11 cellular contexts compared by ENCODE assay signal in the genomic region with DNA sequence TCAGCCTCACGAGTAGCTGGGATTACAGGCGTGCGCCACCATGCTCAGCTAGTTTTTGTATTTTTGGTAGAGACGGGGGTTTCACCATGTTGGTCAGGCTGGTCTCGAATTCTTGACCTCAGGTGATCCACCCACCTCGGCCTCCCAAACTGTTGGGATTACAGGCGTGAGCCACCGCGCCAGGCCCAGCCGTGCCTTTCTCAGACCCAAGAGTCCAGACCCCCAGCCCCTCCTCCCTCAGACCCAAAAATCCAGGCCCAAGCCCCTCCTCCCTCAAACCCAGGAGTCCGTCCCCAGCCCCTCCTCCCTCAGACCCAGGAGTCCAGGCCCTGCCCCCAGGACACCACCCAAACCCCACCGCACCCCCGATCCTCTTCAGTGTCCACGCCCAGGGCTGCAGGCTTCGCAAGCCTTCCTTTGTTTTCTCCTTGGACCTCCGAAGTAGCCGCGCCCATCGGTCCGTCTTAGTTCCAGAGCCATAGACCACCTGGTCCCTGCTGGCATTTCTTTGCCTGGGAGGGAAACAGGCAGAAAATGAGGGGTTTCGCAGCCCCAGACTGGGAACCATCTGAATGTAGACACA. TPM values are rescaled to one million over a fixed set of nuclear protein-coding genes. Genes with fewer than 3 reads are reported as not detected.
DNase-seq lines count a peak whose midpoint lies in the region; ATAC-seq, FAIRE-seq and TF ChIP-seq lines count a peak whose summit lies in the region.
"Had no signal": no experiment of that assay in that cellular context is flagged by ENCODE, and none has a peak within 500 bp of the region (broad histone marks: within the 10 kb centered on the region; RNA-seq: fewer than 3 reads in every experiment).

No MANE protein-coding gene starts in this region.

- in situ Hi-C loops in HepG2 (cut with HindIII; ENCODE audit: extremely low pct_ligation_motif_present, low pct_unique_long_range_greater_than_20kb): no loop called here

- peaks cover under 1% of the 10 kb centered on the region; the same call in 1 of the 3 replicates for H3K36me3 Mint-ChIP-seq in GM23338 (ENCODE audit: low read depth)
- H3K36me3 Mint-ChIP-seq in WTC11: no peaks in the 10 kb centered on the region

- H3K36me3 ChIP-seq in HepG2 (replicated peaks in 1 of 2; ENCODE audit: control insufficient read depth in 1 of 2, insufficient read depth in 2 of 2, low read length in 2 of 2) (no peaks in the 10 kb centered on the region), right lobe of liver (no peaks in the 10 kb centered on the region), GM23338 (ENCODE audit: insufficient read depth) (no peaks in the 10 kb centered on the region)

- FAIRE-seq in HepG2 (lab: Jason Lieb, UNC): no peak
- FAIRE-seq: A204.1, H1 had no signal

- no peak overlapping the region for H2AFZ ChIP-seq in HepG2 (ENCODE audit: low read length)
- H2AFZ ChIP-seq in GM23338: no peak overlapping the region

- H3K9me3 Mint-ChIP-seq in GM23338 (no peaks in the 10 kb centered on the region; the same call in 1 of the 3 replicates), WTC11 (no peaks in the 10 kb centered on the region)
- H3K9me3 Mint-ChIP-seq: CD4-positive, alpha-beta T cell had no signal

- H3K27ac Mint-ChIP-seq in GM23338: no peak overlapping the region
- no peak overlapping the region; the same call in 1 of the 2 replicates for H3K27ac Mint-ChIP-seq in WTC11
- H3K27ac Mint-ChIP-seq: CD4-positive, alpha-beta T cell; H9 had no signal

- no TSS peak for BruUV-seq in HepG2 (replicated peaks; lab: Mats Ljungman, UMichigan)

- peaks cover 28% of the 10 kb centered on the region for H3K27me3 Mint-ChIP-seq in GM23338 (ENCODE audit: insufficient read depth, low read depth, poor library complexity)
- peaks cover 23% of the 10 kb centered on the region for H3K27me3 Mint-ChIP-seq in WTC11 (ENCODE audit: low read depth)
- H3K27me3 Mint-ChIP-seq: CD4-positive, alpha-beta T cell had no signal

- no peak for TF ChIP-seq POLR2A in HepG2 (IDR thresholded peaks at IDR 0.05; ENCODE audit: insufficient read depth in 1 of 2, low read depth in 2 of 2, low read length in 2 of 2)
- TF ChIP-seq POLR2A in right lobe of liver (IDR thresholded peaks at IDR 0.05): no peak

- TF ChIP-seq CTCF in HepG2 (CRISPR knock-in tag; IDR thresholded peaks at IDR 0.05) (no peak), right lobe of liver (IDR thresholded peaks at IDR 0.05) (no peak), GM23338 (conservative IDR thresholded peaks at IDR 0.05; ENCODE audit: low read depth in 2 of 2) (no peak), WTC11 (IDR thresholded peaks at IDR 0.05) (no peak)

- H4K20me1 ChIP-seq in HepG2 (ENCODE audit: insufficient read depth, low read length) (no peaks in the 10 kb centered on the region), GM23338 (replicated peaks; ENCODE audit: insufficient read depth) (no peaks in the 10 kb centered on the region)

- no peak overlapping the region for H3K4me3 ChIP-seq in HepG2 (replicated peaks in 1 of 3; ENCODE audit: insufficient read depth in 1 of 3, low read depth in 2 of 3, low read length in 3 of 3)
- no peak overlapping the region for H3K4me3 ChIP-seq in right lobe of liver
- H3K4me3 ChIP-seq in GM23338: no peak overlapping the region

- TF ChIP-seq RAD21 in HepG2 (CRISPR knock-in tag; IDR thresholded peaks at IDR 0.05): no peak

- POLR2A ChIA-PET in HepG2 (lab: Yijun Ruan, JAX): interaction anchor here (0.6 kb wide), 1 partner anchor 30 kb away, joined by 3 read pairs; no protein-coding TSS in a partner anchor
- POLR2A ChIA-PET in WTC11 (lab: Charles Lee): no interaction called here

- H3K4me3 Mint-ChIP-seq in GM23338: no peak overlapping the region
- H3K4me3 Mint-ChIP-seq in WTC11: no peak overlapping the region
- H3K4me3 Mint-ChIP-seq: CD4-positive, alpha-beta T cell had no signal

- no peak overlapping the region for H3K4me2 ChIP-seq in HepG2 (ENCODE audit: low read depth, low read length)
- H3K4me2 ChIP-seq in GM23338: no peak overlapping the region

- H3K27ac ChIP-seq in HepG2 (ENCODE audit: extremely low read length, insufficient read depth, low read length) (no peak overlapping the region), right lobe of liver (no peak overlapping the region), GM23338 (ENCODE audit: low read depth) (no peak overlapping the region)
- H3K27ac ChIP-seq: C4-2B had no signal

- ATAC-seq in HepG2 (no peak), right lobe of liver (no peak), GM23338 (no peak), WTC11 (no peak)

- H3K79me2 ChIP-seq in HepG2 (ENCODE audit: insufficient read depth, low read length) (no peaks in the 10 kb centered on the region), GM23338 (replicated peaks; ENCODE audit: insufficient read depth) (no peaks in the 10 kb centered on the region)

- H3K9me3 ChIP-seq in HepG2 (ENCODE audit: low read length) (no peaks in the 10 kb centered on the region), right lobe of liver (no peaks in the 10 kb centered on the region)

- TF ChIP-seq EP300 in HepG2 (IDR thresholded peaks at IDR 0.05; ENCODE audit: low read depth in 2 of 2, low read length in 2 of 2): no peak
- TF ChIP-seq EP300 in HepG2 (CRISPR knock-in tag; IDR thresholded peaks at IDR 0.05; ENCODE audit: borderline replicate concordance): no peak

- H3K9me2 ChIP-seq in GM23338 (ENCODE audit: insufficient read depth): no peaks in the 10 kb centered on the region

- DNase-seq in HepG2 (ENCODE audit: low spot score): no peak
- no peak for DNase-seq in right lobe of liver
- DNase-seq in GM23338 (ENCODE audit: low spot score): peak; percentile 18
- no peak for DNase-seq in WTC11 (ENCODE audit: low spot score)
- no peak for DNase-seq in HCEC 1CT
- no peak for DNase-seq in RPMI8226

- H3K27me3 ChIP-seq in HepG2 (ENCODE audit: control insufficient read depth in 1 of 2, insufficient read depth in 2 of 2, low read length in 2 of 2): no peaks in the 10 kb centered on the region
- H3K27me3 ChIP-seq in right lobe of liver: no peaks in the 10 kb centered on the region
- H3K27me3 ChIP-seq in GM23338 (ENCODE audit: insufficient read depth): no peaks in the 10 kb centered on the region

- no peak overlapping the region for H3K9ac ChIP-seq in HepG2 (ENCODE audit: insufficient read depth, low read depth, low read length)

- WGBS in HepG2 (ENCODE audit: low lambda C conversion rate): 88% methylated on average over 16 of the region's 21 CpGs
- 80% methylated on average over 10 of the region's 21 CpGs for WGBS in right lobe of liver (ENCODE audit: insufficient coverage, low coverage, low lambda C conversion rate, missing lambda C conversion rate)

- H3K4me1 ChIP-seq in HepG2 (ENCODE audit: insufficient read depth, low read length) (peaks cover 12% of the 10 kb centered on the region; the same call in 1 of the 2 replicates), right lobe of liver (no peaks in the 10 kb centered on the region), GM23338 (ENCODE audit: insufficient read depth) (peaks cover 2% of the 10 kb centered on the region; the same call in 1 of the 2 replicates)

- CTCF ChIA-PET in HepG2 (lab: Yijun Ruan, JAX; ENCODE audit: low intra/inter-chr PET ratio, low total read pairs) (interaction anchor here (1.1 to 1.4 kb wide), 3 partner anchors 62 to 156 kb away, joined by 3 to 18 read pairs (median 7); no protein-coding TSS in a partner anchor), WTC11 (lab: Charles Lee) (interaction anchor here (0.6 to 3.0 kb wide), 6 partner anchors 11 to 903 kb away, joined by 3 to 14 read pairs (median 4); no protein-coding TSS in a partner anchor)

- peaks cover 18% of the 10 kb centered on the region for H3K4me1 Mint-ChIP-seq in GM23338
- H3K4me1 Mint-ChIP-seq in WTC11: peaks cover 17% of the 10 kb centered on the region

- intact Hi-C loops in HepG2 (cut with micrococcal nuclease; ENCODE audit: unreplicated experiment): loop anchor here (2.0 kb wide), 1 partner anchor 62 kb away; no protein-coding TSS in a partner anchor
- intact Hi-C loops in right lobe of liver (cut with DNase I): no loop called here

- H3F3A ChIP-seq in GM23338 (replicated peaks; ENCODE audit: low read depth): peaks cover 18% of the 10 kb centered on the region

RNA-seq across cellular contexts. Expression of a gene that starts 3.7 kb away (rescaled TPM):
- total RNA-seq in HepG2 (2016; rRNA removed; fragmentation: Illumina TruSeq; extraction: Trizol) (0.24 TPM in 1 of 2 replicates, not detected in the other), right lobe of liver (1 to 10 TPM in 3 of 6 experiments, under 1 TPM in 3; 0.18 to 2.4 (median 1.1) TPM), WTC11 (2021) (9.3 to 14.7 TPM (median 13.8 TPM) in 3 replicates)
- total RNA-seq in HepG2 (2016; cell fraction: cytosol; rRNA removed; fragmentation: Illumina TruSeq; extraction: Trizol; ENCODE audit: low read depth): not detected in 2 replicates
- 0.15 TPM in 1 of 2 replicates, not detected in the other for total RNA-seq in HepG2 (2016; cell fraction: insoluble cytoplasmic fraction; rRNA removed; fragmentation: Illumina TruSeq; extraction: Trizol)
- 0.41 TPM in 1 of 2 replicates, not detected in the other for total RNA-seq in HepG2 (2016; cell fraction: membrane; rRNA removed; fragmentation: Illumina TruSeq; extraction: Trizol)
- not detected in 2 replicates for total RNA-seq in HepG2 (2016; cell fraction: nucleus; rRNA removed; fragmentation: Illumina TruSeq; extraction: Trizol)
- polyA plus RNA-seq in HepG2 (2011; rRNA removed) (0.13 and 0.35 TPM in 2 replicates), GM23338 (2016; fragmentation: Nextera tagmentation; extraction: Ambion mirVana) (7.8 and 8.2 TPM in 2 replicates)
- polyA plus RNA-seq in HepG2 (2011; cell fraction: cytosol; rRNA removed): 0.08 and 0.15 TPM in 2 replicates
- 1.8 and 1.9 TPM in 2 replicates for polyA plus RNA-seq in HepG2 (2011; cell fraction: nucleus; rRNA removed)
- 0.41 and 0.86 TPM in 2 replicates for polyA plus RNA-seq in HepG2 (2012)
- 0.26 TPM in 1 of 2 replicates, not detected in the other for polyA plus RNA-seq in HepG2 (2016; cell fraction: cytosol; fragmentation: Illumina TruSeq; extraction: Trizol; ENCODE audit: low read depth)
- polyA plus RNA-seq in HepG2 (2016; cell fraction: insoluble cytoplasmic fraction; fragmentation: Illumina TruSeq; extraction: Trizol; ENCODE audit: low read depth): not detected in 2 replicates
- polyA plus RNA-seq in HepG2 (2016; cell fraction: membrane; fragmentation: Illumina TruSeq; extraction: Trizol; ENCODE audit: low read depth): 0.10 and 0.50 TPM in 2 replicates
- polyA plus RNA-seq in HepG2 (2016; cell fraction: nucleus; fragmentation: Illumina TruSeq; extraction: Trizol; ENCODE audit: insufficient read depth, low read depth): 0.73 TPM in 1 of 2 replicates, not detected in the other
- 0.12 and 0.35 TPM in 2 replicates for polyA minus RNA-seq in HepG2 (2011; rRNA and poly(A)+ RNA removed; ENCODE audit: low replicate concordance)
- polyA minus RNA-seq in HepG2 (2011; cell fraction: cytosol; rRNA and poly(A)+ RNA removed): not detected in 2 replicates
- 0.87 TPM in 1 of 2 replicates, not detected in the other for polyA minus RNA-seq in HepG2 (2011; cell fraction: nucleus; rRNA and poly(A)+ RNA removed)
- total RNA-seq in GM23338 (2014; rRNA removed; shearing (Covaris generic)): 0.58 and 2.3 TPM in 2 replicates

RNA-seq across cellular contexts. Expression of a gene that starts 9.7 kb away (rescaled TPM):
- total RNA-seq in HepG2 (2016; rRNA removed; fragmentation: Illumina TruSeq; extraction: Trizol) (3.8 and 4.0 TPM in 2 replicates), right lobe of liver (1 to 10 TPM; 1.2 to 3.5 (median 3.2) TPM), WTC11 (2021) (4.6 to 5.4 TPM (median 4.9 TPM) in 3 replicates)
- 1.9 and 2.2 TPM in 2 replicates for total RNA-seq in HepG2 (2016; cell fraction: cytosol; rRNA removed; fragmentation: Illumina TruSeq; extraction: Trizol; ENCODE audit: low read depth)
- total RNA-seq in HepG2 (2016; cell fraction: insoluble cytoplasmic fraction; rRNA removed; fragmentation: Illumina TruSeq; extraction: Trizol): 4.3 and 4.8 TPM in 2 replicates
- total RNA-seq in HepG2 (2016; cell fraction: membrane; rRNA removed; fragmentation: Illumina TruSeq; extraction: Trizol): 1.6 and 1.8 TPM in 2 replicates
- 2.2 and 2.7 TPM in 2 replicates for total RNA-seq in HepG2 (2016; cell fraction: nucleus; rRNA removed; fragmentation: Illumina TruSeq; extraction: Trizol)
- polyA plus RNA-seq in HepG2 (2011; rRNA removed) (1.8 and 2.0 TPM in 2 replicates), GM23338 (2016; fragmentation: Nextera tagmentation; extraction: Ambion mirVana) (17.2 and 19.3 TPM in 2 replicates)
- polyA plus RNA-seq in HepG2 (2011; cell fraction: cytosol; rRNA removed): 2.1 and 2.4 TPM in 2 replicates
- polyA plus RNA-seq in HepG2 (2011; cell fraction: nucleus; rRNA removed): 1.8 and 2.0 TPM in 2 replicates
- 2.6 TPM in 2 replicates for polyA plus RNA-seq in HepG2 (2012)
- 1.6 TPM in 2 replicates for polyA plus RNA-seq in HepG2 (2016; cell fraction: cytosol; fragmentation: Illumina TruSeq; extraction: Trizol; ENCODE audit: low read depth)
- polyA plus RNA-seq in HepG2 (2016; cell fraction: insoluble cytoplasmic fraction; fragmentation: Illumina TruSeq; extraction: Trizol; ENCODE audit: low read depth): 4.4 and 4.9 TPM in 2 replicates
- 1.0 TPM in 2 replicates for polyA plus RNA-seq in HepG2 (2016; cell fraction: membrane; fragmentation: Illumina TruSeq; extraction: Trizol; ENCODE audit: low read depth)
- 2.7 and 3.1 TPM in 2 replicates for polyA plus RNA-seq in HepG2 (2016; cell fraction: nucleus; fragmentation: Illumina TruSeq; extraction: Trizol; ENCODE audit: insufficient read depth, low read depth)
- polyA minus RNA-seq in HepG2 (2011; rRNA and poly(A)+ RNA removed; ENCODE audit: low replicate concordance): 0.40 and 0.48 TPM in 2 replicates
- 0.79 and 1.1 TPM in 2 replicates for polyA minus RNA-seq in HepG2 (2011; cell fraction: cytosol; rRNA and poly(A)+ RNA removed)
- 1.7 and 1.9 TPM in 2 replicates for polyA minus RNA-seq in HepG2 (2011; cell fraction: nucleus; rRNA and poly(A)+ RNA removed)
- total RNA-seq in GM23338 (2014; rRNA removed; shearing (Covaris generic)): 4.7 TPM in 2 replicates

RNA-seq across cellular contexts. Expression of a gene that starts 20.1 kb away (rescaled TPM):
- total RNA-seq in HepG2 (2016; rRNA removed; fragmentation: Illumina TruSeq; extraction: Trizol) (9.0 and 22.2 TPM in 2 replicates), right lobe of liver (10 to 100 TPM; 26.6 to 57.7 (median 32.9) TPM), WTC11 (2021) (109 to 126 TPM (median 113 TPM) in 3 replicates)
- total RNA-seq in HepG2 (2016; cell fraction: cytosol; rRNA removed; fragmentation: Illumina TruSeq; extraction: Trizol; ENCODE audit: low read depth): 6.0 and 7.0 TPM in 2 replicates
- 9.8 and 24.6 TPM in 2 replicates for total RNA-seq in HepG2 (2016; cell fraction: insoluble cytoplasmic fraction; rRNA removed; fragmentation: Illumina TruSeq; extraction: Trizol)
- 10.9 and 16.4 TPM in 2 replicates for total RNA-seq in HepG2 (2016; cell fraction: membrane; rRNA removed; fragmentation: Illumina TruSeq; extraction: Trizol)
- 22.1 and 22.7 TPM in 2 replicates for total RNA-seq in HepG2 (2016; cell fraction: nucleus; rRNA removed; fragmentation: Illumina TruSeq; extraction: Trizol)
- polyA plus RNA-seq in HepG2 (2011; rRNA removed) (25.5 and 42.2 TPM in 2 replicates), GM23338 (2016; fragmentation: Nextera tagmentation; extraction: Ambion mirVana) (73.5 and 77.8 TPM in 2 replicates)
- polyA plus RNA-seq in HepG2 (2011; cell fraction: cytosol; rRNA removed): 14.0 and 19.6 TPM in 2 replicates
- 62.9 and 70.0 TPM in 2 replicates for polyA plus RNA-seq in HepG2 (2011; cell fraction: nucleus; rRNA removed)
- polyA plus RNA-seq in HepG2 (2012): 26.2 and 43.9 TPM in 2 replicates
- 5.9 and 6.3 TPM in 2 replicates for polyA plus RNA-seq in HepG2 (2016; cell fraction: cytosol; fragmentation: Illumina TruSeq; extraction: Trizol; ENCODE audit: low read depth)
- 14.0 and 15.8 TPM in 2 replicates for polyA plus RNA-seq in HepG2 (2016; cell fraction: insoluble cytoplasmic fraction; fragmentation: Illumina TruSeq; extraction: Trizol; ENCODE audit: low read depth)
- 15.2 and 15.3 TPM in 2 replicates for polyA plus RNA-seq in HepG2 (2016; cell fraction: membrane; fragmentation: Illumina TruSeq; extraction: Trizol; ENCODE audit: low read depth)
- polyA plus RNA-seq in HepG2 (2016; cell fraction: nucleus; fragmentation: Illumina TruSeq; extraction: Trizol; ENCODE audit: insufficient read depth, low read depth): 55.8 and 59.3 TPM in 2 replicates
- polyA minus RNA-seq in HepG2 (2011; rRNA and poly(A)+ RNA removed; ENCODE audit: low replicate concordance): 43.8 and 78.6 TPM in 2 replicates
- 25.2 and 27.9 TPM in 2 replicates for polyA minus RNA-seq in HepG2 (2011; cell fraction: cytosol; rRNA and poly(A)+ RNA removed)
- polyA minus RNA-seq in HepG2 (2011; cell fraction: nucleus; rRNA and poly(A)+ RNA removed): 11.7 and 13.1 TPM in 2 replicates
- 140 and 184 TPM in 2 replicates for total RNA-seq in GM23338 (2014; rRNA removed; shearing (Covaris generic))

RNA-seq across cellular contexts. Expression of a gene that starts 21.9 kb away (rescaled TPM):
- total RNA-seq in HepG2 (2016; rRNA removed; fragmentation: Illumina TruSeq; extraction: Trizol): 64.8 and 65.4 TPM in 2 replicates
- total RNA-seq in HepG2 (2016; cell fraction: cytosol; rRNA removed; fragmentation: Illumina TruSeq; extraction: Trizol; ENCODE audit: low read depth): 15.4 and 16.0 TPM in 2 replicates
- 63.3 and 68.4 TPM in 2 replicates for total RNA-seq in HepG2 (2016; cell fraction: insoluble cytoplasmic fraction; rRNA removed; fragmentation: Illumina TruSeq; extraction: Trizol)
- total RNA-seq in HepG2 (2016; cell fraction: membrane; rRNA removed; fragmentation: Illumina TruSeq; extraction: Trizol): 33.2 and 37.1 TPM in 2 replicates
- 20.1 and 23.9 TPM in 2 replicates for total RNA-seq in HepG2 (2016; cell fraction: nucleus; rRNA removed; fragmentation: Illumina TruSeq; extraction: Trizol)
- 55.1 and 62.6 TPM in 2 replicates for polyA plus RNA-seq in HepG2 (2011; rRNA removed)
- 64.8 and 96.9 TPM in 2 replicates for polyA plus RNA-seq in HepG2 (2011; cell fraction: cytosol; rRNA removed)
- 39.4 and 39.7 TPM in 2 replicates for polyA plus RNA-seq in HepG2 (2011; cell fraction: nucleus; rRNA removed)
- 36.9 and 37.0 TPM in 2 replicates for polyA plus RNA-seq in HepG2 (2012)
- polyA plus RNA-seq in HepG2 (2016; cell fraction: cytosol; fragmentation: Illumina TruSeq; extraction: Trizol; ENCODE audit: low read depth): 19.8 and 21.5 TPM in 2 replicates
- polyA plus RNA-seq in HepG2 (2016; cell fraction: insoluble cytoplasmic fraction; fragmentation: Illumina TruSeq; extraction: Trizol; ENCODE audit: low read depth): 66.3 and 66.4 TPM in 2 replicates
- 28.2 and 30.6 TPM in 2 replicates for polyA plus RNA-seq in HepG2 (2016; cell fraction: membrane; fragmentation: Illumina TruSeq; extraction: Trizol; ENCODE audit: low read depth)
- 31.1 and 43.4 TPM in 2 replicates for polyA plus RNA-seq in HepG2 (2016; cell fraction: nucleus; fragmentation: Illumina TruSeq; extraction: Trizol; ENCODE audit: insufficient read depth, low read depth)
- 43.3 and 70.9 TPM in 2 replicates for polyA minus RNA-seq in HepG2 (2011; rRNA and poly(A)+ RNA removed; ENCODE audit: low replicate concordance)
- 29.5 and 30.6 TPM in 2 replicates for polyA minus RNA-seq in HepG2 (2011; cell fraction: cytosol; rRNA and poly(A)+ RNA removed)
- 10.3 and 10.7 TPM in 2 replicates for polyA minus RNA-seq in HepG2 (2011; cell fraction: nucleus; rRNA and poly(A)+ RNA removed)
- 10 to 100 TPM; 11.8 to 31.9 (median 17.9) TPM for total RNA-seq in right lobe of liver
- total RNA-seq in GM23338 (2014; rRNA removed; shearing (Covaris generic)): 51.2 and 53.4 TPM in 2 replicates
- polyA plus RNA-seq in GM23338 (2016; fragmentation: Nextera tagmentation; extraction: Ambion mirVana): 33.0 and 36.6 TPM in 2 replicates
- 32.0 to 34.3 TPM (median 32.5 TPM) in 3 replicates for total RNA-seq in WTC11 (2021)

RNA-seq across cellular contexts. Expression of a gene that starts 31.4 kb away (rescaled TPM):
- total RNA-seq in HepG2 (2016; rRNA removed; fragmentation: Illumina TruSeq; extraction: Trizol): 1,411 and 1,450 TPM in 2 replicates
- total RNA-seq in HepG2 (2016; cell fraction: cytosol; rRNA removed; fragmentation: Illumina TruSeq; extraction: Trizol; ENCODE audit: low read depth): 1,847 and 2,095 TPM in 2 replicates
- 1,493 and 1,495 TPM in 2 replicates for total RNA-seq in HepG2 (2016; cell fraction: insoluble cytoplasmic fraction; rRNA removed; fragmentation: Illumina TruSeq; extraction: Trizol)
- 2,859 and 2,975 TPM in 2 replicates for total RNA-seq in HepG2 (2016; cell fraction: membrane; rRNA removed; fragmentation: Illumina TruSeq; extraction: Trizol)
- total RNA-seq in HepG2 (2016; cell fraction: nucleus; rRNA removed; fragmentation: Illumina TruSeq; extraction: Trizol): 574 and 605 TPM in 2 replicates
- 2,903 and 3,161 TPM in 2 replicates for polyA plus RNA-seq in HepG2 (2011; rRNA removed)
- polyA plus RNA-seq in HepG2 (2011; cell fraction: cytosol; rRNA removed): 3,446 and 4,669 TPM in 2 replicates
- 1,154 and 1,198 TPM in 2 replicates for polyA plus RNA-seq in HepG2 (2011; cell fraction: nucleus; rRNA removed)
- polyA plus RNA-seq in HepG2 (2012): 2,294 and 3,529 TPM in 2 replicates
- 2,882 and 3,077 TPM in 2 replicates for polyA plus RNA-seq in HepG2 (2016; cell fraction: cytosol; fragmentation: Illumina TruSeq; extraction: Trizol; ENCODE audit: low read depth)
- polyA plus RNA-seq in HepG2 (2016; cell fraction: insoluble cytoplasmic fraction; fragmentation: Illumina TruSeq; extraction: Trizol; ENCODE audit: low read depth): 1,450 and 1,632 TPM in 2 replicates
- 3,325 and 3,445 TPM in 2 replicates for polyA plus RNA-seq in HepG2 (2016; cell fraction: membrane; fragmentation: Illumina TruSeq; extraction: Trizol; ENCODE audit: low read depth)
- 1,079 and 1,215 TPM in 2 replicates for polyA plus RNA-seq in HepG2 (2016; cell fraction: nucleus; fragmentation: Illumina TruSeq; extraction: Trizol; ENCODE audit: insufficient read depth, low read depth)
- polyA minus RNA-seq in HepG2 (2011; rRNA and poly(A)+ RNA removed; ENCODE audit: low replicate concordance): 647 and 719 TPM in 2 replicates
- 352 and 390 TPM in 2 replicates for polyA minus RNA-seq in HepG2 (2011; cell fraction: cytosol; rRNA and poly(A)+ RNA removed)
- 215 and 249 TPM in 2 replicates for polyA minus RNA-seq in HepG2 (2011; cell fraction: nucleus; rRNA and poly(A)+ RNA removed)
- 100 to 1,000 TPM; 399 to 706 (median 486) TPM for total RNA-seq in right lobe of liver
- total RNA-seq in GM23338 (2014; rRNA removed; shearing (Covaris generic)): 1,754 and 2,101 TPM in 2 replicates
- 1,060 and 1,149 TPM in 2 replicates for polyA plus RNA-seq in GM23338 (2016; fragmentation: Nextera tagmentation; extraction: Ambion mirVana)
- total RNA-seq in WTC11 (2021): 1,828 to 2,106 TPM (median 2,018 TPM) in 3 replicates
